15 cellular contexts compared by ENCODE assay signal in the genomic region with DNA sequence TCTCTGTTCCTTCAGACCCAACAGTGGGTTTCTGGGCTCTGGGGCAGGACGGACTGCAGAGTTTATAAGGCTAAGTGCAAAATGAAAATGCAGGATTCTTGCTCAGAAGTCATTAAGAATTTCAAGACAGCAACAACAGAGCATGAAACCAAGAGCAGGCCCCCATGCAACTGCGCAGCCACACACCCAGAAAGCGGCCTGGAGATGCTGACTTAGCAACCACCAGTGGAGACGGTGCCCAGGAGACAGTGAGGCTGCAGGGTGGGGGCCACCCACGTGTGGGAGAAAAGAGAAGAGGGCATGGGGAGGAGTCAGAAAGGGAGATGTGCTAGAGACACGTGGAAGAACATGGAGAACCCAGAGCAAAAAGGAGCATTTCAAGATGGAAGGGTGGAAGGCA.
DNase-seq lines count a peak whose midpoint lies in the region; ATAC-seq and TF ChIP-seq lines count a peak whose summit lies in the region.
"Had no signal": no experiment of that assay in that cellular context is flagged by ENCODE, and none has a peak within 500 bp of the region (broad histone marks: within the 10 kb centered on the region; RNA-seq: fewer than 3 reads in every experiment).

No MANE protein-coding gene starts in this region.

- no peaks in the 10 kb centered on the region for H3K9me3 Mint-ChIP-seq in natural killer cell treated with Interleukin-12 subunit alpha and Interleukin-12 subunit beta and Interleukin-15 and Interleukin-18, amount 100 ng/mL, for 72 hours
- H3K9me3 Mint-ChIP-seq in natural killer cell, result no peaks in the 10 kb centered on the region
- H3K9me3 Mint-ChIP-seq: CD14-positive monocyte; CD4-positive, alpha-beta memory T cell had no signal

- peak; percentile 12 for DNase-seq in natural killer cell treated with Interleukin-12 subunit alpha and Interleukin-12 subunit beta and Interleukin-15 and Interleukin-18, amount 100 ng/mL, for 72 hours (ENCODE audit: low spot score)
- no peak for DNase-seq in natural killer cell
- peak; percentile 82 for DNase-seq in RPMI8226
- peak; percentile 83 for DNase-seq in mesenteric fat pad (ENCODE audit: low spot score)
- no peak for DNase-seq in NCI-H1417 treated with DMSO at 0.1 percent for 48 hours (lab: John Stamatoyannopoulos, UW)
- DNase-seq in NCI-H345 treated with DMSO at 0.1 percent for 48 hours (lab: John Stamatoyannopoulos, UW; ENCODE audit: unreplicated experiment), result no peak
- DNase-seq: 8988T; CD4-positive, alpha-beta memory T cell; DMS153; DMS79; GDM1; HCEC 1CT; HFFc6 had no signal

- no peak for TF ChIP-seq CTCF in natural killer cell (IDR thresholded peaks at IDR 0.05)

- H3K27ac Mint-ChIP-seq in natural killer cell treated with Interleukin-12 subunit alpha and Interleukin-12 subunit beta and Interleukin-15 and Interleukin-18, amount 100 ng/mL, for 72 hours, result no peak overlapping the region
- no peak overlapping the region for H3K27ac Mint-ChIP-seq in natural killer cell
- H3K27ac Mint-ChIP-seq: HFFc6 had no signal

- intact Hi-C loops in natural killer cell (cut with micrococcal nuclease), result no loop called here

- no peaks in the 10 kb centered on the region for H3K36me3 Mint-ChIP-seq in natural killer cell treated with Interleukin-12 subunit alpha and Interleukin-12 subunit beta and Interleukin-15 and Interleukin-18, amount 100 ng/mL, for 72 hours
- no peaks in the 10 kb centered on the region for H3K36me3 Mint-ChIP-seq in natural killer cell
- H3K36me3 Mint-ChIP-seq: CD14-positive monocyte; CD4-positive, alpha-beta memory T cell had no signal

- no peak for ATAC-seq in natural killer cell treated with Interleukin-12 subunit alpha and Interleukin-12 subunit beta and Interleukin-15 and Interleukin-18, amount 100 ng/mL, for 72 hours
- ATAC-seq in natural killer cell (no peak), GM19395 (IDR thresholded peaks at IDR 0.05; ENCODE audit: unreplicated experiment) (no peak)

- H3K27me3 Mint-ChIP-seq in natural killer cell treated with Interleukin-12 subunit alpha and Interleukin-12 subunit beta and Interleukin-15 and Interleukin-18, amount 100 ng/mL, for 72 hours, result peaks cover 5 to 16% of the 10 kb centered on the region in 2 donors
- peaks cover 7 to 11% of the 10 kb centered on the region in 2 donors for H3K27me3 Mint-ChIP-seq in natural killer cell (ENCODE audit: low read depth in 2 of 2)

- no peak overlapping the region for H3K4me3 Mint-ChIP-seq in natural killer cell treated with Interleukin-12 subunit alpha and Interleukin-12 subunit beta and Interleukin-15 and Interleukin-18, amount 100 ng/mL, for 72 hours
- no peak overlapping the region for H3K4me3 Mint-ChIP-seq in natural killer cell
- H3K4me3 Mint-ChIP-seq: CD14-positive monocyte; CD4-positive, alpha-beta memory T cell; HFFc6 had no signal

- no peaks in the 10 kb centered on the region for H3K4me1 Mint-ChIP-seq in natural killer cell treated with Interleukin-12 subunit alpha and Interleukin-12 subunit beta and Interleukin-15 and Interleukin-18, amount 100 ng/mL, for 72 hours (ENCODE audit: low read depth in 2 of 2)
- no peaks in the 10 kb centered on the region for H3K4me1 Mint-ChIP-seq in natural killer cell

Comparison
In these comparisons a context has a peak if more than half of its experiments do, and no peak if none do; other contexts are left out.
1. DNase-seq: peak in natural killer cell treated with Interleukin-12 subunit alpha and Interleukin-12 subunit beta and Interleukin-15 and Interleukin-18, amount 100 ng/mL, for 72 hours (single experiment), RPMI8226 (single experiment) and mesenteric fat pad (single experiment); none in natural killer cell (single experiment), NCI-H1417 treated with DMSO at 0.1 percent for 48 hours (single experiment) and NCI-H345 treated with DMSO at 0.1 percent for 48 hours (single experiment).